24 cellular contexts compared by ENCODE assay signal in genomic region chr11:11471196-11471595, GRCh38.
DNase-seq lines count a peak whose midpoint lies in the region; ATAC-seq, FAIRE-seq and TF ChIP-seq lines count a peak whose summit lies in the region.
"Had no signal": no experiment of that assay in that cellular context is flagged by ENCODE, and none has a peak within 500 bp of the region (broad histone marks: within the 10 kb centered on the region; RNA-seq: fewer than 3 reads in every experiment).

No MANE protein-coding gene starts in this region.

- H3K4me1 ChIP-seq in astrocyte (ENCODE audit: insufficient read depth, low read length) = peaks cover 6% of the 10 kb centered on the region
- peaks cover 0 to 28% (median 15%) of the 10 kb centered on the region in 4 donors for H3K4me1 ChIP-seq in sigmoid colon
- peaks cover 3 to 12% of the 10 kb centered on the region in 2 donors for H3K4me1 ChIP-seq in ascending aorta
- H3K4me1 ChIP-seq: A549 had no signal

- TF ChIP-seq EP300 in sigmoid colon (IDR thresholded peaks at IDR 0.05) = no peak

- H2AFZ ChIP-seq in astrocyte (ENCODE audit: low read depth, low read length) = no peak overlapping the region
- H2AFZ ChIP-seq: GM23338 had no signal

- intact Hi-C loops in sigmoid colon (cut with DNase I) (no loop called here), ascending aorta (cut with DNase I) (loop anchor here (5.0 kb wide), 1 partner anchor 61 kb away; no protein-coding TSS in a partner anchor)

- 63 to 72% methylated on average over 4 of the region's 4 CpGs for whole genome bisulfite sequencing in sigmoid colon, 2 donors

- H3K27ac ChIP-seq in astrocyte (ENCODE audit: low read depth, low read length) = no peak overlapping the region
- H3K27ac ChIP-seq in sigmoid colon = no peak overlapping the region
- H3K27ac ChIP-seq in ascending aorta = no peak overlapping the region
- H3K27ac ChIP-seq: A549; BLaER1 treated with 17β-estradiol and CSF1 and Interleukin-3, amounts not matched to agents 10 nM and 100 nM had no signal

- H3K4me2 ChIP-seq in astrocyte (ENCODE audit: low read length) = no peak overlapping the region
- H3K4me2 ChIP-seq: A549; BLaER1 treated with 17β-estradiol and CSF1 and Interleukin-3, amounts not matched to agents 10 nM and 100 nM; GM23338 had no signal

- H3K4me1 Mint-ChIP-seq in HFFc6 (ENCODE audit: low read depth) (peaks cover 31% of the 10 kb centered on the region), astrocyte (ENCODE audit: low read depth, unreplicated experiment) (no peaks in the 10 kb centered on the region)
- no peaks in the 10 kb centered on the region for H3K4me1 Mint-ChIP-seq in stimulated activated effector memory CD8-positive, alpha-beta T cell treated with anti-CD3 and anti-CD28 coated beads, Interleukin-12 subunit alpha, Interleukin-12 subunit beta, amount 100 ng/mL, for 72 hours
- H3K4me1 Mint-ChIP-seq: CD14-positive monocyte; CD8-positive, alpha-beta memory T cell had no signal

- DNase-seq in HFFc6 (no peak), astrocyte (ENCODE audit: low read depth) (no peak), epithelial cell of proximal tubule (ENCODE audit: low read depth) (peak; percentile 18), renal cortical epithelial cell (ENCODE audit: low read depth) (peak; percentile 88), sigmoid colon (no peak), ascending aorta (ENCODE audit: low spot score in 2 of 2) (no peak)
- DNase-seq in stimulated activated effector memory CD8-positive, alpha-beta T cell treated with anti-CD3 and anti-CD28 coated beads, Interleukin-12 subunit alpha, Interleukin-12 subunit beta, amount 100 ng/mL, for 72 hours (ENCODE audit: low spot score in 2 of 2) = no peak
- DNase-seq: 8988T; ACHN; AML-193; BE2C; Calu3; CD4-positive, alpha-beta T cell; CD8-positive, alpha-beta memory T cell; DMS53; GF-D8; H9 had no signal

- no peaks in the 10 kb centered on the region for H3K9me3 ChIP-seq in astrocyte (ENCODE audit: insufficient read depth, low read depth, low read length)
- no peaks in the 10 kb centered on the region for H3K9me3 ChIP-seq in sigmoid colon
- no peaks in the 10 kb centered on the region for H3K9me3 ChIP-seq in ascending aorta
- H3K9me3 ChIP-seq: A549; BE2C; BLaER1 treated with 17β-estradiol and CSF1 and Interleukin-3, amounts not matched to agents 10 nM and 100 nM had no signal

- no peak for TF ChIP-seq POLR2A in sigmoid colon (IDR thresholded peaks at IDR 0.05)

- no peak overlapping the region for H3K4me3 ChIP-seq in astrocyte (ENCODE audit: insufficient read depth, low read depth, low read length)
- no peak overlapping the region for H3K4me3 ChIP-seq in epithelial cell of proximal tubule (ENCODE audit: low read depth, low read length)
- H3K4me3 ChIP-seq in sigmoid colon = no peak overlapping the region
- no peak overlapping the region for H3K4me3 ChIP-seq in ascending aorta
- H3K4me3 ChIP-seq: A549; BLaER1 treated with 17β-estradiol and CSF1 and Interleukin-3, amounts not matched to agents 10 nM and 100 nM; GM23338 had no signal

- peaks cover 25% of the 10 kb centered on the region for H3K27me3 Mint-ChIP-seq in HFFc6 (ENCODE audit: insufficient read depth)
- peaks cover 41% of the 10 kb centered on the region for H3K27me3 Mint-ChIP-seq in astrocyte (ENCODE audit: low read depth, unreplicated experiment)
- H3K27me3 Mint-ChIP-seq: CD4-positive, alpha-beta T cell had no signal

- H3K4me3 Mint-ChIP-seq in HFFc6 (no peak overlapping the region), astrocyte (ENCODE audit: unreplicated experiment) (peak overlapping the region; percentile 17)
- H3K4me3 Mint-ChIP-seq in stimulated activated effector memory CD8-positive, alpha-beta T cell treated with anti-CD3 and anti-CD28 coated beads, Interleukin-12 subunit alpha, Interleukin-12 subunit beta, amount 100 ng/mL, for 72 hours = no peak overlapping the region
- H3K4me3 Mint-ChIP-seq: CD14-positive monocyte; CD4-positive, alpha-beta T cell; CD8-positive, alpha-beta memory T cell; GM23338; H9 had no signal

- H3K27ac Mint-ChIP-seq in HFFc6 (0 out of 2 replicates have a peak overlapping the region, but pooled peaks have one; percentile 0), astrocyte (ENCODE audit: unreplicated experiment) (no peak overlapping the region)
- H3K27ac Mint-ChIP-seq in stimulated activated effector memory CD8-positive, alpha-beta T cell treated with anti-CD3 and anti-CD28 coated beads, Interleukin-12 subunit alpha, Interleukin-12 subunit beta, amount 100 ng/mL, for 72 hours = no peak overlapping the region
- H3K27ac Mint-ChIP-seq: CD4-positive, alpha-beta T cell; CD8-positive, alpha-beta memory T cell; GM23338; H9 had no signal

- ATAC-seq in stimulated activated effector memory CD8-positive, alpha-beta T cell treated with anti-CD3 and anti-CD28 coated beads, Interleukin-12 subunit alpha, Interleukin-12 subunit beta, amount 100 ng/mL, for 72 hours = no peak
- ATAC-seq: A549, GM23338, HCT116 had no signal

- H4K20me1 ChIP-seq in astrocyte (ENCODE audit: insufficient read depth, low read length) = no peaks in the 10 kb centered on the region

- no peaks in the 10 kb centered on the region for H3K9me3 Mint-ChIP-seq in HFFc6
- H3K9me3 Mint-ChIP-seq in astrocyte (ENCODE audit: unreplicated experiment) = no peaks in the 10 kb centered on the region
- H3K9me3 Mint-ChIP-seq in stimulated activated effector memory CD8-positive, alpha-beta T cell treated with anti-CD3 and anti-CD28 coated beads, Interleukin-12 subunit alpha, Interleukin-12 subunit beta, amount 100 ng/mL, for 72 hours = no peaks in the 10 kb centered on the region
- H3K9me3 Mint-ChIP-seq: CD4-positive, alpha-beta T cell; CD8-positive, alpha-beta memory T cell; GM23338; H9 had no signal

- H3K36me3 Mint-ChIP-seq in HFFc6 (ENCODE audit: low read depth) = no peaks in the 10 kb centered on the region
- peaks cover 3% of the 10 kb centered on the region for H3K36me3 Mint-ChIP-seq in astrocyte (ENCODE audit: low read depth, unreplicated experiment)
- H3K36me3 Mint-ChIP-seq in stimulated activated effector memory CD8-positive, alpha-beta T cell treated with anti-CD3 and anti-CD28 coated beads, Interleukin-12 subunit alpha, Interleukin-12 subunit beta, amount 100 ng/mL, for 72 hours = no peaks in the 10 kb centered on the region
- H3K36me3 Mint-ChIP-seq: CD14-positive monocyte; CD8-positive, alpha-beta memory T cell had no signal

- FAIRE-seq in astrocyte (lab: Jason Lieb, UNC) = no peak
- FAIRE-seq: A549, GM12891, GM18507 had no signal

- no peaks in the 10 kb centered on the region for H3K79me2 ChIP-seq in astrocyte (ENCODE audit: insufficient read depth, low read length)

- H3K9ac ChIP-seq in astrocyte (ENCODE audit: low read length) = no peak overlapping the region
- H3K9ac ChIP-seq: BLaER1 treated with 17β-estradiol and CSF1 and Interleukin-3, amounts not matched to agents 10 nM and 100 nM had no signal

- H3K36me3 ChIP-seq in astrocyte (ENCODE audit: insufficient read depth, low read length) (no peaks in the 10 kb centered on the region), sigmoid colon (no peaks in the 10 kb centered on the region), ascending aorta (no peaks in the 10 kb centered on the region)
- H3K36me3 ChIP-seq: BE2C; BLaER1 treated with 17β-estradiol and CSF1 and Interleukin-3, amounts not matched to agents 10 nM and 100 nM had no signal

- TF ChIP-seq CTCF in HFFc6 (IDR thresholded peaks at IDR 0.05) (no peak), astrocyte (IDR thresholded peaks at IDR 0.05; ENCODE audit: insufficient read depth, low read depth, low read length) (no peak), epithelial cell of proximal tubule (conservative IDR thresholded peaks at IDR 0.05; ENCODE audit: low read depth, low read length) (no peak), sigmoid colon (IDR thresholded peaks at IDR 0.05) (no peak), ascending aorta (IDR thresholded peaks at IDR 0.05) (no peak)

- peaks cover 2% of the 10 kb centered on the region for H3K27me3 ChIP-seq in astrocyte (ENCODE audit: insufficient read depth, low read length)
- no peaks in the 10 kb centered on the region for H3K27me3 ChIP-seq in sigmoid colon
- no peaks in the 10 kb centered on the region for H3K27me3 ChIP-seq in ascending aorta
- H3K27me3 ChIP-seq: BE2C; BLaER1 treated with 17β-estradiol and CSF1 and Interleukin-3, amounts not matched to agents 10 nM and 100 nM had no signal

Comparison
In these comparisons a context has a peak if more than half of its experiments do, and no peak if none do; other contexts are left out.
1. DNase-seq: peak in epithelial cell of proximal tubule (single experiment) and renal cortical epithelial cell (single experiment); none in HFFc6 (single experiment), astrocyte (single experiment), sigmoid colon (single experiment), stimulated activated effector memory CD8-positive, alpha-beta T cell treated with anti-CD3 and anti-CD28 coated beads, Interleukin-12 subunit alpha, Interleukin-12 subunit beta, amount 100 ng/mL, for 72 hours (0 of 2) and ascending aorta (0 of 2).